In genomic region chr10:69010151-69010640, GRCh38 we compare ENCODE assay signal across 18 cellular contexts.
"Had no signal": no experiment of that assay in that cellular context is flagged by ENCODE, and none has a peak within 500 bp of the region (broad histone marks: within the 10 kb centered on the region; RNA-seq: fewer than 3 reads in every experiment).

No MANE protein-coding gene starts in this region.

- H3K9me3 ChIP-seq: mucosa of descending colon, prostate gland, right atrium auricular region, sigmoid colon, spleen, thoracic aorta, tibial nerve, upper lobe of right lung, uterus had no signal

- H3K9ac ChIP-seq: parathyroid adenoma had no signal

- H3K27ac ChIP-seq: parathyroid adenoma, prostate gland, right atrium auricular region, sigmoid colon, skin epidermis, spleen, thoracic aorta, tibial nerve, upper lobe of right lung, uterus had no signal

- H3K36me3 ChIP-seq: prostate gland, uterus had no signal

- H3K4me3 ChIP-seq: lung, mucosa of descending colon, prostate gland, right atrium auricular region, sigmoid colon, skin epidermis, spleen, thoracic aorta, tibial nerve, upper lobe of right lung, uterus had no signal

- H3K4me1 ChIP-seq: parathyroid adenoma, prostate gland, right atrium auricular region, sigmoid colon, upper lobe of right lung, uterus had no signal

- H3K79me2 ChIP-seq: parathyroid adenoma had no signal

- DNase-seq: cortex of kidney; head of caudate nucleus; kidney; mucosa of descending colon; naive B cell; sigmoid colon; spleen; stimulated activated CD4-positive, alpha-beta T cell treated with anti-CD3 and anti-CD28 coated beads, Interleukin-4, amount 100 ng/mL, for 4 hours; stimulated activated naive CD8-positive, alpha-beta T cell treated with anti-CD3 and anti-CD28 coated beads, Interleukin-15, Interleukin-2, amounts not matched to agents 100 U/mL and 50 U/mL, for 24 hours; upper lobe of right lung; uterus had no signal

- H3K27me3 ChIP-seq: right atrium auricular region, sigmoid colon, spleen, tibial nerve, upper lobe of right lung, uterus had no signal

- H2AFZ ChIP-seq: parathyroid adenoma had no signal
